ENCODE assay signal across 9 cellular contexts in the genomic region with DNA sequence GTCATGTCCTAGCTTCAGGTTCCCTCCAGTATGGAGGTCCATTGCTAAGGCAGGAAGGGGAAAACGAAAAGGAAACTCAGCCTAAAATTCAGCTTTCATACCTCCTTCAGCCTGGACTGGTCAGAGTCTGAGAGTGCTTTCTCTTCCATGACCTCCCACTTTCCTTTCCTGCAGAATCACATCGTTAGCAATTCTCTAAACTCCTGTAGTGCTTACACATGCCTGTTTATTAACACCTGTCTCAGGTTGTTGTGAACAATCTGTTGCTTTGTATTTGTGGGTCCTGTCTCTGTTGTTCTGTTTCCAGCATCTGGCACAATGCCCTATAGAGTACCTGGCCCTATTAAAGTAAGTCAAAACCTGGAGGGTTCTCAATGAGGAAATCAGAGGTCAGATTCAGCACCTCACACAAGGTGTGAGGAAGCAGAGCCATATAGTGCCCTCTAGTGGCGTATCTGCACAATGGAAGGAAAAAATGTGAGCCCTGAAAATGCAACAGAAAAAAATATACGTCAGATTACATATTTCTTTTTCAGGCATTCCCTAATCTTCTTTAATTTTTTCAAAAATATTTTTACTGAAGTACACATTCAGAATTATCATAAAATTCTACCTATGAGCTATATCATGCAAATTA. TPM values are rescaled to one million over a fixed set of nuclear protein-coding genes. Genes with fewer than 3 reads are reported as not detected.
A peak's percentile ranks its signal among the peaks of the same experiment; 100 is the strongest.
DNase-seq lines count a peak whose midpoint lies in the region; ATAC-seq, FAIRE-seq and TF ChIP-seq lines count a peak whose summit lies in the region.
"Not testable (repeated sequence)": the region's sequence is repeated elsewhere in the genome, so short reads cannot be mapped to it uniquely, and the experiment has no call there.
"Had no signal": no experiment of that assay in that cellular context is flagged by ENCODE, and none has a peak within 500 bp of the region (broad histone marks: within the 10 kb centered on the region; RNA-seq: fewer than 3 reads in every experiment).

No MANE protein-coding gene starts in this region.

- not testable (repeated sequence) for H3K36me3 ChIP-seq in CD4-positive, alpha-beta memory T cell (ENCODE audit: insufficient read depth, low read length); Loucy (ENCODE audit: insufficient read depth, low read length); SJCRH30; keratinocyte (ENCODE audit: control insufficient read depth in 2 of 2, extremely low read depth in 1 of 2, insufficient read depth in 2 of 2, low read length in 2 of 2); spleen

- CTCF ChIA-PET in CD4-positive, alpha-beta memory T cell (lab: Charles Lee; ENCODE audit: partially characterized antibody), result interaction anchor here (2.3 kb wide), 1 partner anchor 583 kb away, joined by 5 read pairs; no protein-coding TSS in a partner anchor
- CTCF ChIA-PET in MCF 10A (lab: Yijun Ruan, JAX), result interaction anchor here (0.6 to 1.4 kb wide), 8 partner anchors 30 to 981 kb away, joined by 3 to 5 read pairs (median 3); no protein-coding TSS in a partner anchor

- H3K27me3 Mint-ChIP-seq in CD4-positive, alpha-beta memory T cell, result not testable (repeated sequence)
- peaks cover 35% of the 10 kb centered on the region for H3K27me3 Mint-ChIP-seq in MCF 10A (ENCODE audit: insufficient read depth, unreplicated experiment)

- H3K27me3 ChIP-seq in CD4-positive, alpha-beta memory T cell (ENCODE audit: insufficient read depth, low read length); Loucy (ENCODE audit: insufficient read depth, low read length, poor library complexity, severe bottlenecking); SJCRH30; keratinocyte (ENCODE audit: control insufficient read depth, extremely low read depth, insufficient read depth, low read length); spleen (replicated peaks in 1 of 7): not testable (repeated sequence)

- POLR2A ChIA-PET in CD4-positive, alpha-beta memory T cell (lab: Charles Lee; ENCODE audit: partially characterized antibody); MCF 10A (lab: Yijun Ruan, JAX): not testable (repeated sequence)

- FAIRE-seq in keratinocyte (lab: Jason Lieb, UNC), result peak; percentile 23

- BruUV-seq in MCF 10A (replicated peaks; lab: Mats Ljungman, UMichigan), result not testable (repeated sequence)

- H3K4me1 ChIP-seq in CD4-positive, alpha-beta memory T cell (ENCODE audit: insufficient read depth, low read length); Loucy (ENCODE audit: insufficient read depth, low read length, poor library complexity, severe bottlenecking); SJCRH30; keratinocyte (ENCODE audit: control insufficient read depth, extremely low read depth, insufficient read depth, low read length); spleen: not testable (repeated sequence)

- H3K4me3 ChIP-seq in CD4-positive, alpha-beta memory T cell (ENCODE audit: low read length in 2 of 2); SJCRH30; keratinocyte (ENCODE audit: control insufficient read depth in 2 of 3, extremely low read depth in 1 of 3, insufficient read depth in 2 of 3, low read depth in 1 of 3, low read length in 3 of 3); spleen: not testable (repeated sequence)
- peak overlapping the region; percentile 21 for H3K4me3 ChIP-seq in Loucy (ENCODE audit: low read length, poor library complexity, severe bottlenecking)

- H3K79me2 ChIP-seq in Loucy (ENCODE audit: insufficient read depth, low read length); keratinocyte (ENCODE audit: control insufficient read depth, insufficient read depth, low read length): not testable (repeated sequence)

- ATAC-seq in GM18870 (IDR thresholded peaks at IDR 0.05; ENCODE audit: unreplicated experiment), result peak; percentile 72
- peak; percentile 86 for ATAC-seq in HG02798 (IDR thresholded peaks at IDR 0.05; ENCODE audit: poor library complexity, unreplicated experiment)

- dilution Hi-C loops in keratinocyte (cut with MboI; ENCODE audit: extremely low pct_ligation_motif_present, low sequenced_read_pairs), result not testable (repeated sequence)

- peak overlapping the region; percentile 29 for H3K4me2 ChIP-seq in Loucy (ENCODE audit: low read depth, low read length, poor library complexity, severe bottlenecking)
- H3K4me2 ChIP-seq in keratinocyte (ENCODE audit: control insufficient read depth, extremely low read depth, insufficient read depth, low read depth, low read length), result not testable (repeated sequence)

- TF ChIP-seq CTCF in Loucy (conservative IDR thresholded peaks at IDR 0.05; ENCODE audit: low read length) (peak; percentile 64), MCF 10A (IDR thresholded peaks at IDR 0.05; ENCODE audit: unreplicated experiment) (peak; percentile 71), keratinocyte (optimal IDR thresholded peaks at IDR 0.05 in 1 of 3, IDR thresholded peaks at IDR 0.05 in 1 of 3, conservative IDR thresholded peaks at IDR 0.05 in 1 of 3; ENCODE audit: extremely low read depth in 1 of 3, insufficient read depth in 2 of 3, low read length in 3 of 3) (peak in 2 of 3 experiments; percentile 46 to 65), spleen (IDR thresholded peaks at IDR 0.05 in 8 of 11, conservative IDR thresholded peaks at IDR 0.05 in 3 of 11) (peak; percentile 14 to 66 (median 44))

- H3K36me3 Mint-ChIP-seq in CD4-positive, alpha-beta memory T cell; MCF 10A (ENCODE audit: insufficient read depth, unreplicated experiment): not testable (repeated sequence)

- not testable (repeated sequence) for H3K4me1 Mint-ChIP-seq in CD4-positive, alpha-beta memory T cell; MCF 10A (ENCODE audit: insufficient read depth, unreplicated experiment)

- H3F3A ChIP-seq in Loucy (ENCODE audit: low read depth), result not testable (repeated sequence)

- 38 to 54% (median 47%) methylated on average over 4 of the region's 4 CpGs for WGBS in spleen, 5 donors

- DNase-seq in CD4-positive, alpha-beta memory T cell, result peak in 4 of 5 donors; percentile 15 to 28 (median 26)
- DNase-seq in SJCRH30, result peak; percentile 6 to 58
- DNase-seq in MCF 10A (ENCODE audit: unreplicated experiment), result peak; percentile 47
- DNase-seq in keratinocyte (ENCODE audit: low read depth, low spot score); spleen: not testable (repeated sequence)

- H3K9me1 ChIP-seq in keratinocyte (ENCODE audit: control insufficient read depth, extremely low read depth, insufficient read depth, low read length), result not testable (repeated sequence)

- not testable (repeated sequence) for TF ChIP-seq POLR2A in spleen (IDR thresholded peaks at IDR 0.05)

- H3K9me3 ChIP-seq in CD4-positive, alpha-beta memory T cell (ENCODE audit: control insufficient read depth in 1 of 2, low read length in 2 of 2); Loucy (ENCODE audit: insufficient read depth, low read depth, low read length); SJCRH30 (replicated peaks); keratinocyte (ENCODE audit: control insufficient read depth, low read depth, low read length); spleen: not testable (repeated sequence)

- H3K9me2 ChIP-seq in Loucy (replicated peaks; ENCODE audit: low read depth, low read length), result not testable (repeated sequence)

- H3K9ac ChIP-seq in Loucy (ENCODE audit: low read depth, low read length, poor library complexity, severe bottlenecking); keratinocyte (ENCODE audit: control insufficient read depth, extremely low read depth, insufficient read depth, low read length): not testable (repeated sequence)

- H3K9me3 Mint-ChIP-seq in CD4-positive, alpha-beta memory T cell; MCF 10A (ENCODE audit: unreplicated experiment): not testable (repeated sequence)

- not testable (repeated sequence) for H3K4me3 Mint-ChIP-seq in CD4-positive, alpha-beta memory T cell; MCF 10A (ENCODE audit: unreplicated experiment)

- not testable (repeated sequence) for H4K20me1 ChIP-seq in Loucy (ENCODE audit: insufficient read depth, low read length, poor library complexity, severe bottlenecking); keratinocyte (ENCODE audit: control insufficient read depth, extremely low read depth, insufficient read depth, low read length)

- not testable (repeated sequence) for H3K27ac ChIP-seq in CD4-positive, alpha-beta memory T cell (ENCODE audit: low read depth, low read length); SJCRH30; keratinocyte (ENCODE audit: control insufficient read depth, insufficient read depth, low read length); spleen

- intact Hi-C loops in CD4-positive, alpha-beta memory T cell (cut with micrococcal nuclease); spleen (cut with DNase I; ENCODE audit: low total_unique reads): not testable (repeated sequence)
- intact Hi-C loops in MCF 10A (cut with micrococcal nuclease), result loop anchor here (1.0 kb wide), 1 partner anchor 369 kb away; no protein-coding TSS in a partner anchor

- H3K27ac Mint-ChIP-seq in CD4-positive, alpha-beta memory T cell; MCF 10A (ENCODE audit: low read depth, unreplicated experiment): not testable (repeated sequence)

- peak overlapping the region; percentile 45; the same call in 1 of the 2 replicates for H2AFZ ChIP-seq in Loucy (ENCODE audit: low read length)
- H2AFZ ChIP-seq in keratinocyte (ENCODE audit: control insufficient read depth, low read length), result not testable (repeated sequence)

RNA-seq across cellular contexts. Expression of a gene that starts 2.3 kb away (rescaled TPM):
- not detected for total RNA-seq in CD4-positive, alpha-beta memory T cell
- not detected for polyA plus RNA-seq in CD4-positive, alpha-beta memory T cell
- 0.23 and 0.28 TPM in 2 replicates for total RNA-seq in SJCRH30 (2014; rRNA removed; shearing (Covaris generic))
- total RNA-seq in MCF 10A (2022) (not detected in 2 replicates), spleen (10 to 100 TPM in 1 of 7 donors, 1 to 10 TPM in 2, under 1 TPM in 3, not detected in 1; 0.60 to 27.8 (median 0.86) TPM)
- polyA plus RNA-seq in keratinocyte (not detected in 3 replicates), spleen (1 to 10 TPM in 1 of 3 donors, under 1 TPM in 1, not detected in 1; 0.06 to 1.0 TPM)
- not detected for polyA plus RNA-seq in keratinocyte (2011; ENCODE audit: low read depth)
- polyA plus RNA-seq in keratinocyte (2011; cell fraction: cytosol; rRNA removed), result not detected in 2 replicates
- not detected in 2 replicates for polyA plus RNA-seq in keratinocyte (2011; cell fraction: nucleus; rRNA removed)
- not detected in 2 replicates for polyA plus RNA-seq in keratinocyte (2012; ENCODE audit: low replicate concordance)
- not detected in 3 replicates for polyA minus RNA-seq in keratinocyte
- polyA minus RNA-seq in keratinocyte (2011; cell fraction: cytosol; rRNA and poly(A)+ RNA removed), result not detected
- not detected in 2 replicates for polyA minus RNA-seq in keratinocyte (2011; cell fraction: nucleus; rRNA and poly(A)+ RNA removed)
- total RNA-seq: T-cell had no signal
